ENCODE assay signal across 3 cellular contexts in the genomic region with DNA sequence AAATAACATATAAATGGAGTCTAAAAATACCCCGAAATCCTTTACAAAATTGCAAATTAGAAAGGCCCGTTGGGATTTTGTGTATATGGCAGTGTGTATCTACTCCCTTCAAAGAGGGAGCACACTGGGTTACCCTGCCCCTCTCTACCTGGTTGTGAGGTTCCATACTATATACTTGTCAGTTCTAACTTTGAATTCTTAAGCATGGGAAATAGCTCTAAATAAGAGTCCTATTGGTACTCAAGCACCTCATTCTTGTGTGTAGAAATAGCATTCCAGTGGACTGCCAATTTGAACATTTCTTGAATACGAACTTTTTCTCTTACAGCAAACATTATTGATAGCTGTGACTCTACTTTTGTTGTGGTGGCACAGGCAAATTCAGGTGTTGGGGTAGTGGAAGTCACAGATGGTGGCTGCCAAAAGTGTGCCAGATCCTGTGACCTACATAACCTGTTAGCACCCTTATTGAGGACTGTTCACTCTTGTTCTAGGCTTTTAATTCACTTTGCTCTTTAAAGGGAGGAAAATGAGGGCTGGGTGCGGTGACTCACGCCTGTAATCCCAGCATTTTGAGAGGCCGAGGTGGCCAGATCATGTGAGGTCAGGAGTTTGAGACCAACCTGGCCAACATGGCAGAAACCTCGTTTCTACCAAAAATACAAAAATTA.
TF ChIP-seq lines count a peak whose summit lies in the region.

No MANE protein-coding gene starts in this region.

TF ChIP-seq in A549, 52 proteins besides CTCF, POLR2A, EP300 and RAD21:
- TF ChIP-seq HOXA7 (CRISPR knock-in tag; IDR thresholded peaks at IDR 0.05) (no peak), ZSCAN20 (CRISPR knock-in tag; IDR thresholded peaks at IDR 0.05) (no peak), MYC (IDR thresholded peaks at IDR 0.05; ENCODE audit: borderline replicate concordance, low read length) (no peak), JUN (IDR thresholded peaks at IDR 0.05) (no peak), TP53 (CRISPR knock-in tag; IDR thresholded peaks at IDR 0.05) (no peak), POLR2AphosphoS2 (conservative IDR thresholded peaks at IDR 0.05; ENCODE audit: low read length) (no peak), KDM5A (IDR thresholded peaks at IDR 0.05) (no peak), ZC3H11A (IDR thresholded peaks at IDR 0.05) (no peak), ZNF302 (CRISPR knock-in tag; IDR thresholded peaks at IDR 0.05) (no peak), PHF8 (IDR thresholded peaks at IDR 0.05; ENCODE audit: borderline replicate concordance, low read depth) (no peak), HDAC2 (IDR thresholded peaks at IDR 0.05) (no peak), MAZ (IDR thresholded peaks at IDR 0.05; ENCODE audit: borderline replicate concordance, low read depth, low read length) (no peak), HEYL (CRISPR knock-in tag; IDR thresholded peaks at IDR 0.05) (no peak), KDM1A (IDR thresholded peaks at IDR 0.05; ENCODE audit: low read depth) (no peak), TFCP2L1 (CRISPR knock-in tag; IDR thresholded peaks at IDR 0.05) (no peak), NR3C1 (IDR thresholded peaks at IDR 0.05) (no peak), JUNB (IDR thresholded peaks at IDR 0.05) (no peak), NFE2L2 (conservative IDR thresholded peaks at IDR 0.05; ENCODE audit: low read length) (no peak)
- TF ChIP-seq, protein P1, sequence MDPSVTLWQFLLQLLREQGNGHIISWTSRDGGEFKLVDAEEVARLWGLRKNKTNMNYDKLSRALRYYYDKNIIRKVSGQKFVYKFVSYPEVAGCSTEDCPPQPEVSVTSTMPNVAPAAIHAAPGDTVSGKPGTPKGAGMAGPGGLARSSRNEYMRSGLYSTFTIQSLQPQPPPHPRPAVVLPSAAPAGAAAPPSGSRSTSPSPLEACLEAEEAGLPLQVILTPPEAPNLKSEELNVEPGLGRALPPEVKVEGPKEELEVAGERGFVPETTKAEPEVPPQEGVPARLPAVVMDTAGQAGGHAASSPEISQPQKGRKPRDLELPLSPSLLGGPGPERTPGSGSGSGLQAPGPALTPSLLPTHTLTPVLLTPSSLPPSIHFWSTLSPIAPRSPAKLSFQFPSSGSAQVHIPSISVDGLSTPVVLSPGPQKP (IDR thresholded peaks at IDR 0.05; ENCODE audit: low read depth, low read length) = no peak
- TF ChIP-seq, protein P2, sequence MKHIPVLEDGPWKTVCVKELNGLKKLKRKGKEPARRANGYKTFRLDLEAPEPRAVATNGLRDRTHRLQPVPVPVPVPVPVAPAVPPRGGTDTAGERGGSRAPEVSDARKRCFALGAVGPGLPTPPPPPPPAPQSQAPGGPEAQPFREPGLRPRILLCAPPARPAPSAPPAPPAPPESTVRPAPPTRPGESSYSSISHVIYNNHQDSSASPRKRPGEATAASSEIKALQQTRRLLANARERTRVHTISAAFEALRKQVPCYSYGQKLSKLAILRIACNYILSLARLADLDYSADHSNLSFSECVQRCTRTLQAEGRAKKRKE (CRISPR knock-in tag; IDR thresholded peaks at IDR 0.05; ENCODE audit: low read depth) = no peak

TF ChIP-seq in GM23338, 12 proteins besides CTCF, POLR2A, EP300 and RAD21:
- TF ChIP-seq, protein P3, sequence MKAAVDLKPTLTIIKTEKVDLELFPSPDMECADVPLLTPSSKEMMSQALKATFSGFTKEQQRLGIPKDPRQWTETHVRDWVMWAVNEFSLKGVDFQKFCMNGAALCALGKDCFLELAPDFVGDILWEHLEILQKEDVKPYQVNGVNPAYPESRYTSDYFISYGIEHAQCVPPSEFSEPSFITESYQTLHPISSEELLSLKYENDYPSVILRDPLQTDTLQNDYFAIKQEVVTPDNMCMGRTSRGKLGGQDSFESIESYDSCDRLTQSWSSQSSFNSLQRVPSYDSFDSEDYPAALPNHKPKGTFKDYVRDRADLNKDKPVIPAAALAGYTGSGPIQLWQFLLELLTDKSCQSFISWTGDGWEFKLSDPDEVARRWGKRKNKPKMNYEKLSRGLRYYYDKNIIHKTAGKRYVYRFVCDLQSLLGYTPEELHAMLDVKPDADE (IDR thresholded peaks at IDR 0.05) = no peak
- TF ChIP-seq, protein P4, sequence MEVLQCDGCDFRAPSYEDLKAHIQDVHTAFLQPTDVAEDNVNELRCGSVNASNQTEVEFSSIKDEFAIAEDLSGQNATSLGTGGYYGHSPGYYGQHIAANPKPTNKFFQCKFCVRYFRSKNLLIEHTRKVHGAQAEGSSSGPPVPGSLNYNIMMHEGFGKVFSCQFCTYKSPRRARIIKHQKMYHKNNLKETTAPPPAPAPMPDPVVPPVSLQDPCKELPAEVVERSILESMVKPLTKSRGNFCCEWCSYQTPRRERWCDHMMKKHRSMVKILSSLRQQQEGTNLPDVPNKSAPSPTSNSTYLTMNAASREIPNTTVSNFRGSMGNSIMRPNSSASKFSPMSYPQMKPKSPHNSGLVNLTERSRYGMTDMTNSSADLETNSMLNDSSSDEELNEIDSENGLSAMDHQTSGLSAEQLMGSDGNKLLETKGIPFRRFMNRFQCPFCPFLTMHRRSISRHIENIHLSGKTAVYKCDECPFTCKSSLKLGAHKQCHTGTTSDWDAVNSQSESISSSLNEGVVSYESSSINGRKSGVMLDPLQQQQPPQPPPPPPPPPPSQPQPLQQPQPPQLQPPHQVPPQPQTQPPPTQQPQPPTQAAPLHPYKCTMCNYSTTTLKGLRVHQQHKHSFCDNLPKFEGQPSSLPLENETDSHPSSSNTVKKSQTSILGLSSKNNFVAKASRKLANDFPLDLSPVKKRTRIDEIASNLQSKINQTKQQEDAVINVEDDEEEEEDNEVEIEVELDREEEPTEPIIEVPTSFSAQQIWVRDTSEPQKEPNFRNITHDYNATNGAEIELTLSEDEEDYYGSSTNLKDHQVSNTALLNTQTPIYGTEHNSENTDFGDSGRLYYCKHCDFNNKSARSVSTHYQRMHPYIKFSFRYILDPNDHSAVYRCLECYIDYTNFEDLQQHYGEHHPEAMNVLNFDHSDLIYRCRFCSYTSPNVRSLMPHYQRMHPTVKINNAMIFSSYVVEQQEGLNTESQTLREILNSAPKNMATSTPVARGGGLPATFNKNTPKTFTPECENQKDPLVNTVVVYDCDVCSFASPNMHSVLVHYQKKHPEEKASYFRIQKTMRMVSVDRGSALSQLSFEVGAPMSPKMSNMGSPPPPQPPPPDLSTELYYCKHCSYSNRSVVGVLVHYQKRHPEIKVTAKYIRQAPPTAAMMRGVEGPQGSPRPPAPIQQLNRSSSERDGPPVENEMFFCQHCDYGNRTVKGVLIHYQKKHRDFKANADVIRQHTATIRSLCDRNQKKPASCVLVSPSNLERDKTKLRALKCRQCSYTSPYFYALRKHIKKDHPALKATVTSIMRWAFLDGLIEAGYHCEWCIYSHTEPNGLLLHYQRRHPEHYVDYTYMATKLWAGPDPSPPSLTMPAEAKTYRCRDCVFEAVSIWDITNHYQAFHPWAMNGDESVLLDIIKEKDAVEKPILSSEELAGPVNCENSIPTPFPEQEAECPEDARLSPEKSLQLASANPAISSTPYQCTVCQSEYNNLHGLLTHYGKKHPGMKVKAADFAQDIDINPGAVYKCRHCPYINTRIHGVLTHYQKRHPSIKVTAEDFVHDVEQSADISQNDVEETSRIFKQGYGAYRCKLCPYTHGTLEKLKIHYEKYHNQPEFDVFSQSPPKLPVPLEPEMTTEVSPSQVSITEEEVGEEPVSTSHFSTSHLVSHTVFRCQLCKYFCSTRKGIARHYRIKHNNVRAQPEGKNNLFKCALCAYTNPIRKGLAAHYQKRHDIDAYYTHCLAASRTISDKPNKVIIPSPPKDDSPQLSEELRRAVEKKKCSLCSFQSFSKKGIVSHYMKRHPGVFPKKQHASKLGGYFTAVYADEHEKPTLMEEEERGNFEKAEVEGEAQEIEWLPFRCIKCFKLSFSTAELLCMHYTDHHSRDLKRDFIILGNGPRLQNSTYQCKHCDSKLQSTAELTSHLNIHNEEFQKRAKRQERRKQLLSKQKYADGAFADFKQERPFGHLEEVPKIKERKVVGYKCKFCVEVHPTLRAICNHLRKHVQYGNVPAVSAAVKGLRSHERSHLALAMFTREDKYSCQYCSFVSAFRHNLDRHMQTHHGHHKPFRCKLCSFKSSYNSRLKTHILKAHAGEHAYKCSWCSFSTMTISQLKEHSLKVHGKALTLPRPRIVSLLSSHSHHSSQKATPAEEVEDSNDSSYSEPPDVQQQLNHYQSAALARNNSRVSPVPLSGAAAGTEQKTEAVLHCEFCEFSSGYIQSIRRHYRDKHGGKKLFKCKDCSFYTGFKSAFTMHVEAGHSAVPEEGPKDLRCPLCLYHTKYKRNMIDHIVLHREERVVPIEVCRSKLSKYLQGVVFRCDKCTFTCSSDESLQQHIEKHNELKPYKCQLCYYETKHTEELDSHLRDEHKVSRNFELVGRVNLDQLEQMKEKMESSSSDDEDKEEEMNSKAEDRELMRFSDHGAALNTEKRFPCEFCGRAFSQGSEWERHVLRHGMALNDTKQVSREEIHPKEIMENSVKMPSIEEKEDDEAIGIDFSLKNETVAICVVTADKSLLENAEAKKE (CRISPR knock-in tag; IDR thresholded peaks at IDR 0.05) = no peak

TF ChIP-seq in K562, 482 proteins besides CTCF, POLR2A, EP300 and RAD21:
- TF ChIP-seq, protein P5, sequence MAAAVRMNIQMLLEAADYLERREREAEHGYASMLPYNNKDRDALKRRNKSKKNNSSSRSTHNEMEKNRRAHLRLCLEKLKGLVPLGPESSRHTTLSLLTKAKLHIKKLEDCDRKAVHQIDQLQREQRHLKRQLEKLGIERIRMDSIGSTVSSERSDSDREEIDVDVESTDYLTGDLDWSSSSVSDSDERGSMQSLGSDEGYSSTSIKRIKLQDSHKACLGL (CRISPR knock-in tag; IDR thresholded peaks at IDR 0.05; ENCODE audit: borderline replicate concordance, poor library complexity, severe bottlenecking) = no peak
- TF ChIP-seq, protein P6, sequence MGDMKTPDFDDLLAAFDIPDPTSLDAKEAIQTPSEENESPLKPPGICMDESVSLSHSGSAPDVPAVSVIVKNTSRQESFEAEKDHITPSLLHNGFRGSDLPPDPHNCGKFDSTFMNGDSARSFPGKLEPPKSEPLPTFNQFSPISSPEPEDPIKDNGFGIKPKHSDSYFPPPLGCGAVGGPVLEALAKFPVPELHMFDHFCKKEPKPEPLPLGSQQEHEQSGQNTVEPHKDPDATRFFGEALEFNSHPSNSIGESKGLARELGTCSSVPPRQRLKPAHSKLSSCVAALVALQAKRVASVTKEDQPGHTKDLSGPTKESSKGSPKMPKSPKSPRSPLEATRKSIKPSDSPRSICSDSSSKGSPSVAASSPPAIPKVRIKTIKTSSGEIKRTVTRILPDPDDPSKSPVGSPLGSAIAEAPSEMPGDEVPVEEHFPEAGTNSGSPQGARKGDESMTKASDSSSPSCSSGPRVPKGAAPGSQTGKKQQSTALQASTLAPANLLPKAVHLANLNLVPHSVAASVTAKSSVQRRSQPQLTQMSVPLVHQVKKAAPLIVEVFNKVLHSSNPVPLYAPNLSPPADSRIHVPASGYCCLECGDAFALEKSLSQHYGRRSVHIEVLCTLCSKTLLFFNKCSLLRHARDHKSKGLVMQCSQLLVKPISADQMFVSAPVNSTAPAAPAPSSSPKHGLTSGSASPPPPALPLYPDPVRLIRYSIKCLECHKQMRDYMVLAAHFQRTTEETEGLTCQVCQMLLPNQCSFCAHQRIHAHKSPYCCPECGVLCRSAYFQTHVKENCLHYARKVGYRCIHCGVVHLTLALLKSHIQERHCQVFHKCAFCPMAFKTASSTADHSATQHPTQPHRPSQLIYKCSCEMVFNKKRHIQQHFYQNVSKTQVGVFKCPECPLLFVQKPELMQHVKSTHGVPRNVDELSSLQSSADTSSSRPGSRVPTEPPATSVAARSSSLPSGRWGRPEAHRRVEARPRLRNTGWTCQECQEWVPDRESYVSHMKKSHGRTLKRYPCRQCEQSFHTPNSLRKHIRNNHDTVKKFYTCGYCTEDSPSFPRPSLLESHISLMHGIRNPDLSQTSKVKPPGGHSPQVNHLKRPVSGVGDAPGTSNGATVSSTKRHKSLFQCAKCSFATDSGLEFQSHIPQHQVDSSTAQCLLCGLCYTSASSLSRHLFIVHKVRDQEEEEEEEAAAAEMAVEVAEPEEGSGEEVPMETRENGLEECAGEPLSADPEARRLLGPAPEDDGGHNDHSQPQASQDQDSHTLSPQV (IDR thresholded peaks at IDR 0.05) = no peak
- TF ChIP-seq, protein P7, sequence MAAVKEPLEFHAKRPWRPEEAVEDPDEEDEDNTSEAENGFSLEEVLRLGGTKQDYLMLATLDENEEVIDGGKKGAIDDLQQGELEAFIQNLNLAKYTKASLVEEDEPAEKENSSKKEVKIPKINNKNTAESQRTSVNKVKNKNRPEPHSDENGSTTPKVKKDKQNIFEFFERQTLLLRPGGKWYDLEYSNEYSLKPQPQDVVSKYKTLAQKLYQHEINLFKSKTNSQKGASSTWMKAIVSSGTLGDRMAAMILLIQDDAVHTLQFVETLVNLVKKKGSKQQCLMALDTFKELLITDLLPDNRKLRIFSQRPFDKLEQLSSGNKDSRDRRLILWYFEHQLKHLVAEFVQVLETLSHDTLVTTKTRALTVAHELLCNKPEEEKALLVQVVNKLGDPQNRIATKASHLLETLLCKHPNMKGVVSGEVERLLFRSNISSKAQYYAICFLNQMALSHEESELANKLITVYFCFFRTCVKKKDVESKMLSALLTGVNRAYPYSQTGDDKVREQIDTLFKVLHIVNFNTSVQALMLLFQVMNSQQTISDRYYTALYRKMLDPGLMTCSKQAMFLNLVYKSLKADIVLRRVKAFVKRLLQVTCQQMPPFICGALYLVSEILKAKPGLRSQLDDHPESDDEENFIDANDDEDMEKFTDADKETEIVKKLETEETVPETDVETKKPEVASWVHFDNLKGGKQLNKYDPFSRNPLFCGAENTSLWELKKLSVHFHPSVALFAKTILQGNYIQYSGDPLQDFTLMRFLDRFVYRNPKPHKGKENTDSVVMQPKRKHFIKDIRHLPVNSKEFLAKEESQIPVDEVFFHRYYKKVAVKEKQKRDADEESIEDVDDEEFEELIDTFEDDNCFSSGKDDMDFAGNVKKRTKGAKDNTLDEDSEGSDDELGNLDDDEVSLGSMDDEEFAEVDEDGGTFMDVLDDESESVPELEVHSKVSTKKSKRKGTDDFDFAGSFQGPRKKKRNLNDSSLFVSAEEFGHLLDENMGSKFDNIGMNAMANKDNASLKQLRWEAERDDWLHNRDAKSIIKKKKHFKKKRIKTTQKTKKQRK (IDR thresholded peaks at IDR 0.05; ENCODE audit: borderline replicate concordance, low read depth, low read length) = no peak
- TF ChIP-seq, protein P8, sequence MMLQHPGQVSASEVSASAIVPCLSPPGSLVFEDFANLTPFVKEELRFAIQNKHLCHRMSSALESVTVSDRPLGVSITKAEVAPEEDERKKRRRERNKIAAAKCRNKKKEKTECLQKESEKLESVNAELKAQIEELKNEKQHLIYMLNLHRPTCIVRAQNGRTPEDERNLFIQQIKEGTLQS (IDR thresholded peaks at IDR 0.05) = peak; percentile 8; the same call in 1 of the 2 replicates
- TF ChIP-seq, protein P8 (CRISPR knock-in tag; conservative IDR thresholded peaks at IDR 0.05) = no peak
- no peak for TF ChIP-seq ZNF584 (CRISPR knock-in tag; IDR thresholded peaks at IDR 0.05; ENCODE audit: low read depth)
